ENCODE assay signal across 13 cellular contexts in genomic region chr14:67602995-67603545, GRCh38. TPM values are rescaled to one million over a fixed set of nuclear protein-coding genes. Genes with fewer than 3 reads are reported as not detected.
DNase-seq lines count a peak whose midpoint lies in the region; ATAC-seq, FAIRE-seq and TF ChIP-seq lines count a peak whose summit lies in the region.
"Had no signal": no experiment of that assay in that cellular context is flagged by ENCODE, and none has a peak within 500 bp of the region (broad histone marks: within the 10 kb centered on the region; RNA-seq: fewer than 3 reads in every experiment).

No MANE protein-coding gene starts in this region.

- no peaks in the 10 kb centered on the region for H4K20me1 ChIP-seq in GM12878 (ENCODE audit: control insufficient read depth, insufficient read depth)

- TF ChIP-seq EP300 in GM12878 (IDR thresholded peaks at IDR 0.05; ENCODE audit: borderline replicate concordance in 1 of 2, control insufficient read depth in 1 of 2, low read depth in 2 of 2, low read length in 2 of 2): no peak

- intact Hi-C loops in GM12878 (cut with micrococcal nuclease; ENCODE audit: unreplicated experiment): no loop called here
- intact Hi-C loops in gastrocnemius medialis (cut with DNase I; ENCODE audit: low total_unique reads): no loop called here

- H3K27ac ChIP-seq in GM12878 (ENCODE audit: control insufficient read depth, insufficient read depth) (peak overlapping the region; percentile 39), gastrocnemius medialis (no peak overlapping the region)
- H3K27ac ChIP-seq: VCaP had no signal

- in situ Hi-C loops in GM12878 (cut with MboI) (no loop called here), gastrocnemius medialis (cut with MboI; ENCODE audit: low sequenced_read_pairs in 4 of 4) (no loop called here)

- DNase-seq in GM12878 (ENCODE audit: low read depth, low spot score): peak; percentile 71
- no peak for DNase-seq in SIG-M5 (lab: John Stamatoyannopoulos, UW)
- DNase-seq in NCI-H1048 (lab: John Stamatoyannopoulos, UW): no peak
- no peak for DNase-seq in gastrocnemius medialis
- DNase-seq in cerebellar nuclear complex (lab: John Stamatoyannopoulos, UW): no peak
- DNase-seq: activated naive CD4-positive, alpha-beta T cell treated with Interleukin-2 at 50 U/mL for 16 hours; CD8-positive, alpha-beta T cell had no signal

- no peak overlapping the region for H3K9ac ChIP-seq in GM12878 (ENCODE audit: control insufficient read depth, insufficient read depth, low read length)

- peaks cover 9% of the 10 kb centered on the region; the same call in 1 of the 2 replicates for H3K4me1 ChIP-seq in GM12878 (ENCODE audit: control insufficient read depth, insufficient read depth, low read length)
- H3K4me1 ChIP-seq in gastrocnemius medialis: peaks cover 5 to 13% of the 10 kb centered on the region in 2 donors

- RAD21 ChIA-PET in GM12878 (lab: Charles Lee; ENCODE audit: unreplicated experiment): interaction anchor here (0.8 kb wide), 1 partner anchor 64 kb away, joined by 3 read pairs; no protein-coding TSS in a partner anchor

- 3% methylated on average over 5 of the region's 5 CpGs for WGBS in GM12878 (ENCODE audit: insufficient coverage, insufficient replicate concordance, low lambda C conversion rate, missing lambda C conversion rate)

- H3K4me3 ChIP-seq in GM12878: no peak overlapping the region
- H3K4me3 ChIP-seq in gastrocnemius medialis: no peak overlapping the region

- peak overlapping the region; percentile 66 for H3K4me2 ChIP-seq in GM12878 (ENCODE audit: control insufficient read depth, insufficient read depth)

- ATAC-seq in GM18499 (IDR thresholded peaks at IDR 0.05; ENCODE audit: insufficient read depth, unreplicated experiment): peak; percentile 53
- peak; percentile 71 for ATAC-seq in GM21447 (IDR thresholded peaks at IDR 0.05; ENCODE audit: unreplicated experiment)
- ATAC-seq in HG03159 (IDR thresholded peaks at IDR 0.05; ENCODE audit: unreplicated experiment): peak; percentile 67
- ATAC-seq in GM12878: peak; percentile 83
- no peak for ATAC-seq in gastrocnemius medialis
- ATAC-seq: CD8-positive, alpha-beta T cell; sciatic nerve had no signal

- FAIRE-seq in GM12878 (lab: Jason Lieb, UNC): peak; percentile 85
- FAIRE-seq: endometrium had no signal

- H3K36me3 ChIP-seq in GM12878 (ENCODE audit: control insufficient read depth in 2 of 2, insufficient read depth in 2 of 2, low read length in 1 of 2) (no peaks in the 10 kb centered on the region), gastrocnemius medialis (no peaks in the 10 kb centered on the region)

- CTCF ChIA-PET in GM12878 (lab: Yijun Ruan, JAX): interaction anchor here (1.0 to 1.9 kb wide), 3 partner anchors 32 to 99 kb away, joined by 3 to 7 read pairs (median 3); partner anchors contain the start of gene RDH12

- TF ChIP-seq CTCF in GM12878 (IDR thresholded peaks at IDR 0.05 in 2 of 3, conservative IDR thresholded peaks at IDR 0.05 in 1 of 3; ENCODE audit: control insufficient read depth in 2 of 3, extremely low read depth in 1 of 3, insufficient read depth in 1 of 3, low read depth in 3 of 3, low read length in 3 of 3): no peak
- TF ChIP-seq CTCF in gastrocnemius medialis (IDR thresholded peaks at IDR 0.05 in 4 of 5, conservative IDR thresholded peaks at IDR 0.05 in 1 of 5): no peak

- H3K27me3 ChIP-seq in GM12878 (replicated peaks in 1 of 2; ENCODE audit: control insufficient read depth in 2 of 2, insufficient read depth in 2 of 2, low read length in 1 of 2) (no peaks in the 10 kb centered on the region), gastrocnemius medialis (no peaks in the 10 kb centered on the region)

- TF ChIP-seq POLR2A in GM12878 (IDR thresholded peaks at IDR 0.05; ENCODE audit: low read depth, low read length): 0 out of 2 replicates have a peak, but pooled peaks have one; percentile 24
- no peak for TF ChIP-seq POLR2A in gastrocnemius medialis (IDR thresholded peaks at IDR 0.05)

- SMC1A ChIA-PET in GM12878 (lab: Charles Lee; ENCODE audit: uncharacterized antibody, unreplicated experiment): interaction anchor here (0.7 to 1.1 kb wide), 3 partner anchors 16 to 75 kb away, joined by 3 read pairs; no protein-coding TSS in a partner anchor

- no TSS peak for BruUV-seq in GM12878 (replicated peaks; lab: Mats Ljungman, UMichigan)

- H3K79me2 ChIP-seq in GM12878 (ENCODE audit: control insufficient read depth, insufficient read depth, low read length): peaks cover 10% of the 10 kb centered on the region

- H2AFZ ChIP-seq in GM12878 (ENCODE audit: control insufficient read depth, low read depth, low read length): peak overlapping the region; percentile 54; the same call in 1 of the 2 replicates

- POLR2A ChIA-PET in GM12878 (lab: Charles Lee): no interaction called here

- TF ChIP-seq RAD21 in GM12878 (IDR thresholded peaks at IDR 0.05; ENCODE audit: insufficient read depth, low read depth, low read length): no peak

- H3K9me3 ChIP-seq in GM12878 (replicated peaks; ENCODE audit: control insufficient read depth, insufficient read depth, low read length) (peaks cover 2% of the 10 kb centered on the region; the same call in 1 of the 3 replicates), gastrocnemius medialis (no peaks in the 10 kb centered on the region)

TF ChIP-seq in GM12878, 131 proteins besides CTCF, POLR2A, EP300 and RAD21 (continues in another document):
- no peak for TF ChIP-seq PML (IDR thresholded peaks at IDR 0.05; ENCODE audit: low read length)
- no peak for TF ChIP-seq STAT3 (IDR thresholded peaks at IDR 0.05; ENCODE audit: low read depth, low read length)
- no peak for TF ChIP-seq SRF (IDR thresholded peaks at IDR 0.05; ENCODE audit: low read depth in 2 of 2, low read length in 2 of 2)
- no peak for TF ChIP-seq POLR2AphosphoS2 (IDR thresholded peaks at IDR 0.05; ENCODE audit: low read depth, low read length)
- no peak for TF ChIP-seq HDAC6 (IDR thresholded peaks at IDR 0.05; ENCODE audit: unreplicated experiment)
- no peak for TF ChIP-seq CREB1 (IDR thresholded peaks at IDR 0.05; ENCODE audit: low read depth)
- TF ChIP-seq TCF3 (IDR thresholded peaks at IDR 0.05; ENCODE audit: borderline replicate concordance, insufficient read depth, low read depth, low read length): 0 out of 2 replicates have a peak, but pooled peaks have one; percentile 28
- TF ChIP-seq BHLHE40 (IDR thresholded peaks at IDR 0.05; ENCODE audit: borderline replicate concordance in 1 of 2, low read depth in 2 of 2, low read length in 1 of 2): 0 out of 4 replicates have a peak, but pooled peaks of 1 of the 2 experiments have one; percentile 9
- TF ChIP-seq ATF3 (IDR thresholded peaks at IDR 0.05; ENCODE audit: borderline replicate concordance, extremely low read depth, low read depth, low read length): no peak
- TF ChIP-seq TCF12 (IDR thresholded peaks at IDR 0.05; ENCODE audit: low read depth, low read length): no peak
- no peak for TF ChIP-seq CBX5 (IDR thresholded peaks at IDR 0.05; ENCODE audit: low read depth)
- TF ChIP-seq EZH2 (IDR thresholded peaks at IDR 0.05; ENCODE audit: borderline replicate concordance, control insufficient read depth, low read depth, low read length): no peak
- peak; percentile 25; the same call in 1 of the 2 replicates for TF ChIP-seq RUNX3 (IDR thresholded peaks at IDR 0.05; ENCODE audit: low read length)
- no peak for TF ChIP-seq FOXM1 (IDR thresholded peaks at IDR 0.05; ENCODE audit: low read depth, low read length)
- TF ChIP-seq STAT1 (conservative IDR thresholded peaks at IDR 0.05): no peak

RNA-seq across cellular contexts. Expression of gene PIGH, which starts 3.0 kb away (rescaled TPM):
- 36.2 and 37.4 TPM in 2 replicates for total RNA-seq in GM12878 (2013; cell fraction: nucleolus; rRNA removed)
- total RNA-seq in GM12878 (2014; rRNA removed) (26.5 and 29.9 TPM in 2 replicates), GM12878 (2014; rRNA removed; fragmentation: Illumina TruSeq; extraction: Trizol) (17.6 and 19.3 TPM in 2 replicates), GM12878 (2021) (16.6 and 19.4 TPM in 2 replicates), gastrocnemius medialis (10 to 100 TPM; 27.8 to 48.5 (median 35.3) TPM)
- 15.3 TPM for polyA plus RNA-seq in GM12878 (2011; ENCODE audit: low read depth)
- polyA plus RNA-seq in GM12878 (2011; rRNA removed) (46.6 and 52.3 TPM in 2 replicates), GM12878 (2014; fragmentation: Illumina TruSeq; extraction: Trizol) (19.5 and 22.8 TPM in 2 replicates), GM12878 (2014; fragmentation: Nextera tagmentation; extraction: Ambion mirVana) (10 to 100 TPM; 15.5 to 17.8 TPM), GM12878 (2014; rRNA removed) (34.4 and 41.7 TPM in 2 replicates), GM12878 (2016; fragmentation: Nextera tagmentation; extraction: Ambion mirVana) (10 to 100 TPM; 25.0 to 26.5 TPM)
- 38.0 and 92.9 TPM in 2 replicates for polyA plus RNA-seq in GM12878 (2011; cell fraction: cytosol; rRNA removed)
- polyA plus RNA-seq in GM12878 (2011; cell fraction: nucleus; rRNA removed): 138 and 169 TPM in 2 replicates
- 18.5 and 19.9 TPM in 2 replicates for polyA plus RNA-seq in GM12878 (2012)
- polyA minus RNA-seq in GM12878 (2011; rRNA and poly(A)+ RNA removed): 21.1 and 22.1 TPM in 2 replicates
- 11.9 and 13.6 TPM in 2 replicates for polyA minus RNA-seq in GM12878 (2011; cell fraction: cytosol; rRNA and poly(A)+ RNA removed)
- 13.3 and 21.0 TPM in 2 replicates for polyA minus RNA-seq in GM12878 (2011; cell fraction: nucleus; rRNA and poly(A)+ RNA removed)

RNA-seq across cellular contexts. Expression of gene ARG2, which starts 16.6 kb away (rescaled TPM):
- 2.2 and 3.0 TPM in 2 replicates for total RNA-seq in GM12878 (2013; cell fraction: nucleolus; rRNA removed)
- total RNA-seq in GM12878 (2014; rRNA removed) (0.96 and 2.1 TPM in 2 replicates), GM12878 (2014; rRNA removed; fragmentation: Illumina TruSeq; extraction: Trizol) (0.81 and 0.88 TPM in 2 replicates), GM12878 (2021) (0.85 and 0.93 TPM in 2 replicates), gastrocnemius medialis (100 to 1,000 TPM in 2 of 4 donors, 1 to 10 TPM in 2; 4.0 to 662 (median 152) TPM)
- polyA plus RNA-seq in GM12878 (2011; ENCODE audit: low read depth): 1.4 TPM
- polyA plus RNA-seq in GM12878 (2011; rRNA removed) (7.8 and 8.9 TPM in 2 replicates), GM12878 (2014; fragmentation: Illumina TruSeq; extraction: Trizol) (1.5 and 1.6 TPM in 2 replicates), GM12878 (2014; fragmentation: Nextera tagmentation; extraction: Ambion mirVana) (1 to 10 TPM; 2.1 to 3.2 TPM), GM12878 (2014; rRNA removed) (0.74 and 1.8 TPM in 2 replicates), GM12878 (2016; fragmentation: Nextera tagmentation; extraction: Ambion mirVana) (1 to 10 TPM in 1 of 2 experiments, under 1 TPM in 1; 0.48 to 1.2 TPM)
- polyA plus RNA-seq in GM12878 (2011; cell fraction: cytosol; rRNA removed): 5.3 and 6.3 TPM in 2 replicates
- 2.0 and 7.1 TPM in 2 replicates for polyA plus RNA-seq in GM12878 (2011; cell fraction: nucleus; rRNA removed)
- polyA plus RNA-seq in GM12878 (2012): 1.4 and 2.4 TPM in 2 replicates
- polyA minus RNA-seq in GM12878 (2011; rRNA and poly(A)+ RNA removed): 4.7 and 5.3 TPM in 2 replicates
- polyA minus RNA-seq in GM12878 (2011; cell fraction: cytosol; rRNA and poly(A)+ RNA removed): 1.4 and 2.5 TPM in 2 replicates
- polyA minus RNA-seq in GM12878 (2011; cell fraction: nucleus; rRNA and poly(A)+ RNA removed): 1.8 and 1.9 TPM in 2 replicates

Comparison
In these comparisons a context has a peak if more than half of its experiments do, and no peak if none do; other contexts are left out.
1. ATAC-seq: peak in GM18499 (single experiment), GM21447 (single experiment), HG03159 (single experiment) and GM12878 (single experiment); none in gastrocnemius medialis (0 of 2).